Comparison of ENCODE assay signal across 1 cellular context in the genomic region with DNA sequence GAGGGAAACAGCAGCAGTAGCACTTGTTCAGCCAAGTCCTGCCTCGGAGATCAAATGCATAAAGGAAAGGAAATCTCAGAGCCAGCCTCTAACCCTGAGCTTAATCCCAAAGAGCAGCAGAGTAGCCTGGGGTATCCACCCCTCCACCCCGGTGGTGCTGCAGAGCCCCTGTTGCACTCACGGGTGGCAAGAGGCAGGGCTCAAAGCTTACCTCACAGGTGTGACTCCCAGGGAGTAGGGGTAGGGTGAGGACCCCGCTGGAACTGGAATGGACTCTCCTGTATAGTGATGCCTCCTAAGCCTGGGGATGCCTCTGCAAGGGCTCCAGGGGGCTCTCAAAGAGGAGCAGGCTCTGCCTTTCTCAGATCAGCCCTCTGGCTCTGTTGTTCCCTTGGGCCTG.
TF ChIP-seq lines count a peak whose summit lies in the region.

No MANE protein-coding gene starts in this region.

TF ChIP-seq in SK-N-SH, 30 proteins besides CTCF, POLR2A, EP300 and RAD21 (continued from another document):
- TF ChIP-seq, protein P1, sequence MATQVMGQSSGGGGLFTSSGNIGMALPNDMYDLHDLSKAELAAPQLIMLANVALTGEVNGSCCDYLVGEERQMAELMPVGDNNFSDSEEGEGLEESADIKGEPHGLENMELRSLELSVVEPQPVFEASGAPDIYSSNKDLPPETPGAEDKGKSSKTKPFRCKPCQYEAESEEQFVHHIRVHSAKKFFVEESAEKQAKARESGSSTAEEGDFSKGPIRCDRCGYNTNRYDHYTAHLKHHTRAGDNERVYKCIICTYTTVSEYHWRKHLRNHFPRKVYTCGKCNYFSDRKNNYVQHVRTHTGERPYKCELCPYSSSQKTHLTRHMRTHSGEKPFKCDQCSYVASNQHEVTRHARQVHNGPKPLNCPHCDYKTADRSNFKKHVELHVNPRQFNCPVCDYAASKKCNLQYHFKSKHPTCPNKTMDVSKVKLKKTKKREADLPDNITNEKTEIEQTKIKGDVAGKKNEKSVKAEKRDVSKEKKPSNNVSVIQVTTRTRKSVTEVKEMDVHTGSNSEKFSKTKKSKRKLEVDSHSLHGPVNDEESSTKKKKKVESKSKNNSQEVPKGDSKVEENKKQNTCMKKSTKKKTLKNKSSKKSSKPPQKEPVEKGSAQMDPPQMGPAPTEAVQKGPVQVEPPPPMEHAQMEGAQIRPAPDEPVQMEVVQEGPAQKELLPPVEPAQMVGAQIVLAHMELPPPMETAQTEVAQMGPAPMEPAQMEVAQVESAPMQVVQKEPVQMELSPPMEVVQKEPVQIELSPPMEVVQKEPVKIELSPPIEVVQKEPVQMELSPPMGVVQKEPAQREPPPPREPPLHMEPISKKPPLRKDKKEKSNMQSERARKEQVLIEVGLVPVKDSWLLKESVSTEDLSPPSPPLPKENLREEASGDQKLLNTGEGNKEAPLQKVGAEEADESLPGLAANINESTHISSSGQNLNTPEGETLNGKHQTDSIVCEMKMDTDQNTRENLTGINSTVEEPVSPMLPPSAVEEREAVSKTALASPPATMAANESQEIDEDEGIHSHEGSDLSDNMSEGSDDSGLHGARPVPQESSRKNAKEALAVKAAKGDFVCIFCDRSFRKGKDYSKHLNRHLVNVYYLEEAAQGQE (IDR thresholded peaks at IDR 0.05; ENCODE audit: low read depth, low read length) = no peak
- TF ChIP-seq, protein P2, sequence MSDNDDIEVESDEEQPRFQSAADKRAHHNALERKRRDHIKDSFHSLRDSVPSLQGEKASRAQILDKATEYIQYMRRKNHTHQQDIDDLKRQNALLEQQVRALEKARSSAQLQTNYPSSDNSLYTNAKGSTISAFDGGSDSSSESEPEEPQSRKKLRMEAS (IDR thresholded peaks at IDR 0.05; ENCODE audit: low read depth) = no peak
- no peak for TF ChIP-seq FOXJ3 (CRISPR knock-in tag; IDR thresholded peaks at IDR 0.05)
- TF ChIP-seq JUND (IDR thresholded peaks at IDR 0.05) = no peak
- TF ChIP-seq POLR2AphosphoS5 (IDR thresholded peaks at IDR 0.05; ENCODE audit: low read depth, low read length) = no peak
